Comparison of ENCODE assay signal across 8 cellular contexts in genomic region chr2:160970052-160970846, GRCh38.
DNase-seq lines count a peak whose midpoint lies in the region; TF ChIP-seq lines count a peak whose summit lies in the region.

No MANE protein-coding gene starts in this region.

- H3K36me3 Mint-ChIP-seq in neural progenitor cell = no peaks in the 10 kb centered on the region

- peak overlapping the region; percentile 43 for H3K4me2 ChIP-seq in neural progenitor cell

- no peaks in the 10 kb centered on the region for H3K36me3 ChIP-seq in SJSA1
- H3K36me3 ChIP-seq in neural progenitor cell = no peaks in the 10 kb centered on the region

- peak overlapping the region; percentile 11 for H3K4me3 Mint-ChIP-seq in neural progenitor cell

- intact Hi-C loops in posterior cingulate gyrus (cut with DNase I) = loop anchor here (10.0 kb wide), 1 partner anchor 645 kb away; no protein-coding TSS in a partner anchor

- no peak overlapping the region for H3K9ac ChIP-seq in neural progenitor cell

- DNase-seq in DMS 273 treated with DMSO at 0.1 percent for 48 hours (lab: John Stamatoyannopoulos, UW) (peak; percentile 24), HuH-7.5 (ENCODE audit: low spot score) (peak; percentile 34), SJSA1 (ENCODE audit: low read depth in 1 of 2, low spot score in 2 of 2) (peak; percentile 50 to 97), fibroblast of mammary gland (ENCODE audit: low read depth) (peak; percentile 83), neural progenitor cell (ENCODE audit: low spot score) (peak; percentile 85), posterior cingulate gyrus (no peak), substantia nigra (lab: John Stamatoyannopoulos, UW) (no peak)
- DNase-seq in activated naive CD4-positive, alpha-beta T cell treated with Interleukin-2 at 50 U/mL for 16 hours = no peak

- H3K4me1 Mint-ChIP-seq in neural progenitor cell = peaks cover 4% of the 10 kb centered on the region

- H3K4me3 ChIP-seq in SJSA1 (0 out of 2 replicates have a peak overlapping the region, but pooled peaks have one; percentile 7), fibroblast of mammary gland (ENCODE audit: control insufficient read depth, low read depth, low read length) (peak overlapping the region; percentile 5), neural progenitor cell (no peak overlapping the region)

- no peaks in the 10 kb centered on the region for H3K27me3 ChIP-seq in SJSA1 (replicated peaks)
- no peaks in the 10 kb centered on the region for H3K27me3 ChIP-seq in neural progenitor cell

- no peak overlapping the region for H3K27ac Mint-ChIP-seq in neural progenitor cell

- peak overlapping the region; percentile 92 for H2AFZ ChIP-seq in neural progenitor cell (replicated peaks)

- H3F3A ChIP-seq in neural progenitor cell (ENCODE audit: low read depth) = no peaks in the 10 kb centered on the region

- no peaks in the 10 kb centered on the region for H3K9me3 Mint-ChIP-seq in neural progenitor cell

- H3K79me2 ChIP-seq in neural progenitor cell (ENCODE audit: low read depth) = no peaks in the 10 kb centered on the region

- no peaks in the 10 kb centered on the region for H4K20me1 ChIP-seq in neural progenitor cell (ENCODE audit: low read depth)

- TF ChIP-seq CTCF in fibroblast of mammary gland (conservative IDR thresholded peaks at IDR 0.05; ENCODE audit: control insufficient read depth, insufficient read depth, low read depth, low read length) (peak; percentile 88), neural progenitor cell (IDR thresholded peaks at IDR 0.05) (peak; percentile 87)

- H3K9me3 ChIP-seq in SJSA1 (replicated peaks) = no peaks in the 10 kb centered on the region
- H3K9me3 ChIP-seq in neural progenitor cell (ENCODE audit: low read depth) = no peaks in the 10 kb centered on the region

- peaks cover 4% of the 10 kb centered on the region for H3K4me1 ChIP-seq in SJSA1 (replicated peaks)
- H3K4me1 ChIP-seq in neural progenitor cell = peaks cover 7% of the 10 kb centered on the region

- no peaks in the 10 kb centered on the region for H3K27me3 Mint-ChIP-seq in neural progenitor cell (ENCODE audit: insufficient read depth, low read depth)

- H3K27ac ChIP-seq in SJSA1 = peak overlapping the region; percentile 78
- peak overlapping the region; percentile 69 for H3K27ac ChIP-seq in neural progenitor cell
- no peak overlapping the region for H3K27ac ChIP-seq in substantia nigra (ENCODE audit: low read depth, low read length, poor library complexity, severe bottlenecking)

Comparison
In these comparisons a context has a peak if more than half of its experiments do, and no peak if none do; other contexts are left out.
1. DNase-seq: peak in DMS 273 treated with DMSO at 0.1 percent for 48 hours (single experiment), HuH-7.5 (single experiment), SJSA1 (2 of 2), fibroblast of mammary gland (single experiment) and neural progenitor cell (single experiment); none in posterior cingulate gyrus (0 of 10), substantia nigra (0 of 49) and activated naive CD4-positive, alpha-beta T cell treated with Interleukin-2 at 50 U/mL for 16 hours (single experiment).